Comparison of ENCODE assay signal across 13 cellular contexts in genomic region chr22:20093437-20093836, GRCh38. TPM values are rescaled to one million over a fixed set of nuclear protein-coding genes. Genes with fewer than 3 reads are reported as not detected.
DNase-seq lines count a peak whose midpoint lies in the region; ATAC-seq and TF ChIP-seq lines count a peak whose summit lies in the region.
"Had no signal": no experiment of that assay in that cellular context is flagged by ENCODE, and none has a peak within 500 bp of the region (broad histone marks: within the 10 kb centered on the region; RNA-seq: fewer than 3 reads in every experiment).

No MANE protein-coding gene starts in this region.

- H3K27ac ChIP-seq in stomach: peak overlapping the region in 2 of 5 donors; percentile 14 to 58
- H3K27ac ChIP-seq: adrenal gland, foreskin keratinocyte had no signal

- intact Hi-C loops in stomach (cut with DNase I; ENCODE audit: low total_unique reads): no loop called here

- TF ChIP-seq EP300 in stomach (IDR thresholded peaks at IDR 0.05): no peak

- no peak for TF ChIP-seq CTCF in stomach (IDR thresholded peaks at IDR 0.05)

- H3K9me3 ChIP-seq in stomach: peaks cover 0 to 4% (median 0%) of the 10 kb centered on the region in 4 donors
- H3K9me3 ChIP-seq: adrenal gland had no signal

- 41 to 82% (median 49%) methylated on average over 5 to 7 of the region's 7 CpGs for WGBS in stomach, 5 donors

- peak; percentile 90 for ATAC-seq in left lobe of liver
- ATAC-seq: foreskin keratinocyte had no signal

- H3K4me1 ChIP-seq in stomach: peaks cover 0 to 16% (median 2%) of the 10 kb centered on the region in 4 donors
- H3K4me1 ChIP-seq: adrenal gland, foreskin keratinocyte had no signal

- H3K27me3 ChIP-seq in stomach: no peaks in the 10 kb centered on the region
- H3K27me3 ChIP-seq: adrenal gland, foreskin keratinocyte had no signal

- no peak overlapping the region for H3K4me3 ChIP-seq in stomach
- H3K4me3 ChIP-seq: adrenal gland, skin epidermis had no signal

- no peak for TF ChIP-seq POLR2A in stomach (IDR thresholded peaks at IDR 0.05)

- peaks cover 84 to 100% (median 100%) of the 10 kb centered on the region in 4 donors for H3K36me3 ChIP-seq in stomach

- DNase-seq in cerebellar nuclear complex (lab: John Stamatoyannopoulos, UW): peak; percentile 92 to 94
- peak; percentile 98 for DNase-seq in left lobe of liver (ENCODE audit: low spot score)
- peak; percentile 89 for DNase-seq in stomach
- DNase-seq in hepatic stellate cell (ENCODE audit: low spot score): no peak
- no peak for DNase-seq in NCI-H2029 (lab: John Stamatoyannopoulos, UW)
- DNase-seq: activated T-cell treated with anti-CD3 and anti-CD28 coated beads, Interleukin-2, amount 50 U/mL, for 48 hours; foreskin keratinocyte; NCI-H1092 treated with DMSO at 0.1 percent for 48 hours; NCI-H446; SW 1271 had no signal

RNA-seq across cellular contexts. Expression of gene DGCR8, which starts 13.4 kb away (rescaled TPM):
- total RNA-seq in left lobe of liver (26.9 TPM), stomach (10 to 100 TPM; 25.1 to 55.4 (median 48.5) TPM)
- polyA plus RNA-seq in stomach: 10 to 100 TPM in 1 of 3 donors, 1 to 10 TPM in 2; 7.8 to 13.8 (median 9.3) TPM

RNA-seq across cellular contexts. Expression of gene RANBP1, which starts 22.5 kb away (rescaled TPM):
- total RNA-seq in left lobe of liver (47.0 TPM), stomach (100 to 1,000 TPM in 3 of 5 donors, 10 to 100 TPM in 2; 23.9 to 200 (median 127) TPM)
- polyA plus RNA-seq in stomach: 10 to 100 TPM; 72.8 to 93.5 (median 90.3) TPM

RNA-seq across cellular contexts. Expression of gene TRMT2A, which starts 23.6 kb away (rescaled TPM):
- total RNA-seq in left lobe of liver (36.7 TPM), stomach (100 to 1,000 TPM in 1 of 5 donors, 10 to 100 TPM in 4; 30.5 to 143 (median 89.5) TPM)
- 10 to 100 TPM; 17.9 to 70.3 (median 33.6) TPM for polyA plus RNA-seq in stomach

RNA-seq across cellular contexts. Expression of gene ZDHHC8, which starts 38.2 kb away (rescaled TPM):
- 37.3 TPM for total RNA-seq in left lobe of liver
- 100 to 1,000 TPM in 1 of 5 donors, 10 to 100 TPM in 3, 1 to 10 TPM in 1; 4.2 to 228 (median 23.6) TPM for total RNA-seq in stomach
- 10 to 100 TPM in 1 of 3 donors, 1 to 10 TPM in 2; 3.2 to 22.8 (median 9.7) TPM for polyA plus RNA-seq in stomach

RNA-seq across cellular contexts. Expression of gene CCDC188, which starts 57.4 kb away (rescaled TPM):
- total RNA-seq in left lobe of liver (not detected), stomach (10 to 100 TPM in 1 of 5 donors, 1 to 10 TPM in 1, under 1 TPM in 2, not detected in 1; 0.37 to 40.8 (median 2.1) TPM)
- 1 to 10 TPM in 1 of 3 donors, under 1 TPM in 2; 0.10 to 2.7 (median 0.76) TPM for polyA plus RNA-seq in stomach
- total RNA-seq: foreskin keratinocyte, OCI-LY7 had no signal
- polyA plus RNA-seq: foreskin keratinocyte had no signal

Comparison
In these comparisons a context has a peak if more than half of its experiments do, and no peak if none do; other contexts are left out.
1. DNase-seq: peak in cerebellar nuclear complex (2 of 2), left lobe of liver (single experiment) and stomach (single experiment); none in hepatic stellate cell (single experiment) and NCI-H2029 (single experiment).